Comparison of ENCODE assay signal across 19 cellular contexts in the genomic region with DNA sequence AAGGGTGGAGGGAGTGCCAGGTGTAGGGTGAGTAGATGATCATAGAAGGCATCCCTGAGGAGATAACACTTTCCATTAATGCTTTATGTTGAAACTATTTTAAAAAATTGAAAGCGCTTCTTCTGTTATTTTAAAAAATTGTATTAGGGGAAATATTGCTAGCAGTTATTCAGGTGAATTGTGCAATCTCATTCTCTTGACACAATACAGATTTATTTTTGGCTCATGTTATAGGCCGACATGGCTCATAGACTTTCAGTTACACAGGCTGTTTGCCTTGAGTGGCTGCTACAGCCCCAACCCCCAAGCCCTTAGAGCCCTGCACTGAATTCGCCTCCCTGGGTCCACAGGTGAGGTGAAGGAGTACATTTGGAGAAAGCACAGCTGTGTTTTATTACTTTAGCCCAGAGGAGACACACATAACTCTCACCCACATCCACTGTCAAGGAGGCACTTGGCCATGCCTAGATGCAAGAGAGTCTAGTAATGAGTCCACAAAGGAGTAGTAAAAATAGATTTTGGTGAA.
DNase-seq lines count a peak whose midpoint lies in the region; ATAC-seq and TF ChIP-seq lines count a peak whose summit lies in the region.
"Had no signal": no experiment of that assay in that cellular context is flagged by ENCODE, and none has a peak within 500 bp of the region (broad histone marks: within the 10 kb centered on the region; RNA-seq: fewer than 3 reads in every experiment).

No MANE protein-coding gene starts in this region.

- H3K4ac ChIP-seq in neuronal stem cell (ENCODE audit: low read length), result no peak overlapping the region

- no peak overlapping the region for H2BK15ac ChIP-seq in neuronal stem cell (ENCODE audit: low read length)

- H2BK120ac ChIP-seq in neuronal stem cell (ENCODE audit: low read depth, low read length), result no peak overlapping the region

- WGBS in neuronal stem cell (ENCODE audit: extremely low coverage in 2 of 2, insufficient read length in 2 of 2, insufficient replicate concordance in 1 of 2), 2 donors, result no CpG with 5 or more reads among the region's 3 CpGs

- no peaks in the 10 kb centered on the region for H3K9me3 ChIP-seq in DOHH2 (ENCODE audit: control insufficient read depth, insufficient read depth, low read length)
- peaks cover 0 to 4% of the 10 kb centered on the region in 2 donors for H3K9me3 ChIP-seq in neuronal stem cell (replicated peaks in 1 of 2; ENCODE audit: control insufficient read depth in 2 of 2, insufficient read depth in 1 of 2, low read depth in 1 of 2, low read length in 2 of 2)
- H3K9me3 ChIP-seq: MG63 had no signal

- no peak for ATAC-seq in GM18511 (IDR thresholded peaks at IDR 0.05; ENCODE audit: unreplicated experiment)
- ATAC-seq: SK-N-SH treated with all-trans-retinoic acid at 6 μM for 48 hours, T-cell had no signal

- no peak overlapping the region for H3K4me3 ChIP-seq in DOHH2 (ENCODE audit: low read length)
- no peak overlapping the region for H3K4me3 ChIP-seq in neuronal stem cell (ENCODE audit: low read length in 2 of 2)
- H3K4me3 ChIP-seq: MG63 had no signal

- no peak overlapping the region for H3K9ac ChIP-seq in neuronal stem cell (ENCODE audit: low read depth, low read length, poor library complexity)

- peak overlapping the region; percentile 28 for H3K18ac ChIP-seq in neuronal stem cell (ENCODE audit: low read length)

- H3K36me3 ChIP-seq in DOHH2 (ENCODE audit: control insufficient read depth, low read length) (no peaks in the 10 kb centered on the region), neuronal stem cell (replicated peaks in 1 of 2; ENCODE audit: control insufficient read depth in 2 of 2, insufficient read depth in 2 of 2, low read length in 2 of 2) (no peaks in the 10 kb centered on the region)
- H3K36me3 ChIP-seq: MG63 had no signal

- H3K79me1 ChIP-seq in neuronal stem cell (ENCODE audit: low read depth, low read length), result no peaks in the 10 kb centered on the region

- H3K27me3 ChIP-seq in DOHH2 (ENCODE audit: control insufficient read depth, low read length) (no peaks in the 10 kb centered on the region), neuronal stem cell (ENCODE audit: control insufficient read depth in 3 of 3, insufficient read depth in 3 of 3, low read depth in 1 of 3, low read length in 3 of 3) (no peaks in the 10 kb centered on the region)
- H3K27me3 ChIP-seq: MG63 had no signal

- H2BK12ac ChIP-seq in neuronal stem cell (ENCODE audit: low read length), result no peak overlapping the region

- H2BK5ac ChIP-seq in neuronal stem cell (ENCODE audit: low read length), result no peak overlapping the region

- peak; percentile 95 for DNase-seq in NCI-H187 treated with DMSO at 0.1 percent for 48 hours (lab: John Stamatoyannopoulos, UW)
- peak; percentile 38 for DNase-seq in NCI-H510A treated with DMSO at 0.1 percent for 48 hours (lab: John Stamatoyannopoulos, UW)
- DNase-seq in neuronal stem cell (ENCODE audit: low spot score), result no peak
- no peak for DNase-seq in midbrain (lab: John Stamatoyannopoulos, UW)
- DNase-seq in hypothalamus (lab: John Stamatoyannopoulos, UW), result no peak
- DNase-seq: C1 segment of cervical spinal cord; CD8-positive, alpha-beta memory T cell; GDM1; Kasumi-1; MG63; NCI-H1048; NCI-H1436; NCI-H446; OCI-M1; Right ventricle myocardium superior; T-cell had no signal

- peak overlapping the region; percentile 13; the same call in 1 of the 2 replicates for H3K27ac ChIP-seq in DOHH2 (ENCODE audit: low read depth, low read length)
- H3K27ac ChIP-seq in neuronal stem cell (replicated peaks; ENCODE audit: low read length), result no peak overlapping the region

- H4K91ac ChIP-seq in neuronal stem cell (ENCODE audit: low read depth, low read length, poor library complexity), result no peak overlapping the region

- H3K4me1 ChIP-seq in DOHH2 (ENCODE audit: control insufficient read depth, low read length) (no peaks in the 10 kb centered on the region), neuronal stem cell (ENCODE audit: control insufficient read depth in 2 of 2, insufficient read depth in 1 of 2, low read depth in 1 of 2, low read length in 2 of 2) (peaks cover 0 to 3% of the 10 kb centered on the region in 2 donors)

- H2AFZ ChIP-seq in neuronal stem cell (ENCODE audit: low read length), result no peak overlapping the region

- H3K4me2 ChIP-seq in DOHH2 (ENCODE audit: low read length), result no peak overlapping the region
- no peak overlapping the region for H3K4me2 ChIP-seq in neuronal stem cell (ENCODE audit: insufficient read depth, low read length, poor library complexity, severe bottlenecking)

- no peak overlapping the region for H4K8ac ChIP-seq in neuronal stem cell (ENCODE audit: low read depth, low read length)

- H2AK5ac ChIP-seq in neuronal stem cell (ENCODE audit: low read depth, low read length), result no peak overlapping the region

- H4K20me1 ChIP-seq in DOHH2 (ENCODE audit: control insufficient read depth, insufficient read depth, low read depth, low read length), result no peaks in the 10 kb centered on the region

- no peak overlapping the region for H3K14ac ChIP-seq in neuronal stem cell (ENCODE audit: low read length)

- no peak for TF ChIP-seq CTCF in DOHH2 (IDR thresholded peaks at IDR 0.05; ENCODE audit: low read depth, low read length, poor library complexity, severe bottlenecking)

- H3K23ac ChIP-seq in neuronal stem cell (ENCODE audit: low read depth, low read length, poor library complexity), result no peak overlapping the region

- no peaks in the 10 kb centered on the region for H3F3A ChIP-seq in DOHH2 (ENCODE audit: control insufficient read depth, insufficient read depth)

- H3K79me2 ChIP-seq in DOHH2 (ENCODE audit: control insufficient read depth, low read length), result no peaks in the 10 kb centered on the region

- H3K9me2 ChIP-seq in DOHH2 (replicated peaks; ENCODE audit: control insufficient read depth, low read length), result no peaks in the 10 kb centered on the region

Comparison
In these comparisons a context has a peak if more than half of its experiments do, and no peak if none do; other contexts are left out.
1. DNase-seq: peak in NCI-H187 treated with DMSO at 0.1 percent for 48 hours (single experiment) and NCI-H510A treated with DMSO at 0.1 percent for 48 hours (single experiment); none in neuronal stem cell (single experiment), midbrain (single experiment) and hypothalamus (0 of 51).